Comparison of ENCODE assay signal across 13 cellular contexts in genomic region chr10:132543916-132544743, GRCh38. TPM values are rescaled to one million over a fixed set of nuclear protein-coding genes. Genes with fewer than 3 reads are reported as not detected.
A peak's percentile ranks its signal among the peaks of the same experiment; 100 is the strongest.
DNase-seq lines count a peak whose midpoint lies in the region; ATAC-seq, FAIRE-seq and TF ChIP-seq lines count a peak whose summit lies in the region.
"Had no signal": no experiment of that assay in that cellular context is flagged by ENCODE, and none has a peak within 500 bp of the region (broad histone marks: within the 10 kb centered on the region; RNA-seq: fewer than 3 reads in every experiment).

No MANE protein-coding gene starts in this region.

- TF ChIP-seq EP300 in K562 (IDR thresholded peaks at IDR 0.05; ENCODE audit: low read length), result no peak

- no peaks in the 10 kb centered on the region for H3K9me1 ChIP-seq in K562 (ENCODE audit: control insufficient read depth, insufficient read depth, low read length)

- no peak for TF ChIP-seq POLR2A in K562 (conservative IDR thresholded peaks at IDR 0.05)

- ATAC-seq in HG02973 (IDR thresholded peaks at IDR 0.05; ENCODE audit: unreplicated experiment) (peak; percentile 10), K562 (no peak), natural killer cell (peak; percentile 9 to 30 (median 28)), HG03159 (IDR thresholded peaks at IDR 0.05; ENCODE audit: unreplicated experiment) (no peak), HG03469 (IDR thresholded peaks at IDR 0.05; ENCODE audit: unreplicated experiment) (no peak)
- ATAC-seq: Right ventricle myocardium inferior had no signal

- DNase-seq in K562 (ENCODE audit: extremely low read depth in 1 of 4, low spot score in 3 of 4) (no peak), natural killer cell (no peak), SKM-1 (lab: John Stamatoyannopoulos, UW; ENCODE audit: unreplicated experiment) (no peak), ACHN (no peak)
- DNase-seq: activated CD4-positive, alpha-beta T cell treated with anti-CD3 and anti-CD28 coated beads for 4 hours; COR-L47; IMR-90 had no signal

- peak overlapping the region in 5 of 10 experiments; percentile 7 to 48 (median 22); a peak in 5 of 20 replicates for H3K4me3 ChIP-seq in BLaER1 treated with 17β-estradiol and CSF1 and Interleukin-3, amounts not matched to agents 10 nM and 100 nM
- no peak overlapping the region for H3K4me3 ChIP-seq in K562
- H3K4me3 ChIP-seq: breast epithelium had no signal

- peak overlapping the region in 9 of 11 experiments; percentile 23 to 78 (median 70); a peak in 17 of 22 replicates for H3K9ac ChIP-seq in BLaER1 treated with 17β-estradiol and CSF1 and Interleukin-3, amounts not matched to agents 10 nM and 100 nM
- peak overlapping the region in 1 of 2 experiments; percentile 80; a peak in 2 of 4 replicates for H3K9ac ChIP-seq in K562 (ENCODE audit: insufficient read depth in 1 of 2, low read depth in 2 of 2, low read length in 2 of 2)

- peaks cover 75 to 100% (median 95%) of the 10 kb centered on the region in 10 experiments for H3K4me1 ChIP-seq in BLaER1 treated with 17β-estradiol and CSF1 and Interleukin-3, amounts not matched to agents 10 nM and 100 nM
- peaks cover 7 to 56% of the 10 kb centered on the region in 2 experiments for H3K4me1 ChIP-seq in K562 (replicated peaks in 1 of 2; ENCODE audit: control insufficient read depth in 2 of 2, insufficient read depth in 2 of 2, low read length in 2 of 2)

- H3K27me3 ChIP-seq in BLaER1 treated with 17β-estradiol and CSF1 and Interleukin-3, amounts not matched to agents 10 nM and 100 nM, result peaks cover 0 to 47% (median 0%) of the 10 kb centered on the region in 11 experiments; a peak in 4 of 22 replicates
- no peaks in the 10 kb centered on the region for H3K27me3 ChIP-seq in K562 (ENCODE audit: control insufficient read depth in 2 of 2, insufficient read depth in 2 of 2, low read length in 2 of 2)

- peak overlapping the region; percentile 76 to 99 (median 96) for H3K4me2 ChIP-seq in BLaER1 treated with 17β-estradiol and CSF1 and Interleukin-3, amounts not matched to agents 10 nM and 100 nM
- H3K4me2 ChIP-seq in K562 (ENCODE audit: insufficient read depth, low read length), result peak overlapping the region; percentile 59

- in situ Hi-C loops in K562 (cut with MboI) (no loop called here), ACHN (cut with HindIII; ENCODE audit: low pct_ligation_motif_present, low pct_unique_long_range_greater_than_20kb, low sequenced_read_pairs) (no loop called here)

- BruUV-seq in K562 (replicated peaks; lab: Mats Ljungman, UMichigan), result no TSS peak

- peaks cover 70 to 100% (median 94%) of the 10 kb centered on the region in 11 experiments; a peak in 21 of 22 replicates for H4K20me1 ChIP-seq in BLaER1 treated with 17β-estradiol and CSF1 and Interleukin-3, amounts not matched to agents 10 nM and 100 nM
- no peaks in the 10 kb centered on the region; the same call in 1 of the 2 replicates for H4K20me1 ChIP-seq in K562 (replicated peaks; ENCODE audit: control insufficient read depth, insufficient read depth, low read length)

- no peaks in the 10 kb centered on the region for H3K27me3 Mint-ChIP-seq in natural killer cell (ENCODE audit: low read depth in 2 of 2)

- H3K36me3 ChIP-seq in BLaER1 treated with 17β-estradiol and CSF1 and Interleukin-3, amounts not matched to agents 10 nM and 100 nM, result peaks cover 0 to 35% (median 5%) of the 10 kb centered on the region in 11 experiments; a peak in 8 of 22 replicates
- H3K36me3 ChIP-seq in K562 (ENCODE audit: control insufficient read depth, insufficient read depth, low read length), result no peaks in the 10 kb centered on the region
- H3K36me3 ChIP-seq: breast epithelium had no signal

- no peaks in the 10 kb centered on the region for H3K36me3 Mint-ChIP-seq in natural killer cell

- peak overlapping the region in 1 of 2 donors; percentile 74 for H3K27ac Mint-ChIP-seq in natural killer cell

- no peaks in the 10 kb centered on the region for H3K9me3 Mint-ChIP-seq in natural killer cell

- peak overlapping the region in 7 of 11 experiments; percentile 11 to 94 (median 85); a peak in 12 of 22 replicates for H3K27ac ChIP-seq in BLaER1 treated with 17β-estradiol and CSF1 and Interleukin-3, amounts not matched to agents 10 nM and 100 nM
- no peak overlapping the region for H3K27ac ChIP-seq in K562 (ENCODE audit: extremely low read depth, low read depth, low read length)
- H3K27ac ChIP-seq: breast epithelium had no signal

- 44% methylated on average over 17 of the region's 28 CpGs for WGBS in K562 (ENCODE audit: insufficient coverage, low coverage, missing lambda C conversion rate)

- no peak overlapping the region for H2AFZ ChIP-seq in K562 (ENCODE audit: low read depth, low read length)

- no peak for TF ChIP-seq RAD21 in K562 (CRISPR knock-in tag; conservative IDR thresholded peaks at IDR 0.05 in 1 of 2, IDR thresholded peaks at IDR 0.05 in 1 of 2)

- intact Hi-C loops in K562 (cut with micrococcal nuclease) (no loop called here), natural killer cell (cut with micrococcal nuclease) (no loop called here)

- peaks cover 34 to 48% of the 10 kb centered on the region in 2 donors for H3K4me1 Mint-ChIP-seq in natural killer cell

- peak overlapping the region; percentile 87 for H3K4me3 Mint-ChIP-seq in natural killer cell

- CTCF ChIA-PET in K562 (lab: Yijun Ruan, JAX; ENCODE audit: low intra/inter-chr PET ratio), result no interaction called here

- POLR2A ChIA-PET in K562 (lab: Yijun Ruan, JAX), result interaction anchor here (0.6 kb wide), 1 partner anchor 11 kb away, joined by 3 read pairs; no protein-coding TSS in a partner anchor

- TF ChIP-seq CTCF in K562 (IDR thresholded peaks at IDR 0.05 in 2 of 3, conservative IDR thresholded peaks at IDR 0.05 in 1 of 3; ENCODE audit: insufficient read depth in 2 of 3, low read depth in 1 of 3, low read length in 3 of 3) (no peak), natural killer cell (IDR thresholded peaks at IDR 0.05) (no peak)

- peaks cover 28% of the 10 kb centered on the region; the same call in 2 of the 3 replicates for H3K79me2 ChIP-seq in K562 (ENCODE audit: control insufficient read depth, insufficient read depth, low read length)

- no peaks in the 10 kb centered on the region for H3K9me3 ChIP-seq in BLaER1 treated with 17β-estradiol and CSF1 and Interleukin-3, amounts not matched to agents 10 nM and 100 nM (replicated peaks in 1 of 11)
- H3K9me3 ChIP-seq in K562 (replicated peaks; ENCODE audit: control insufficient read depth, insufficient read depth, low read depth, low read length), result no peaks in the 10 kb centered on the region
- H3K9me3 ChIP-seq: breast epithelium had no signal

- FAIRE-seq in K562 (lab: Jason Lieb, UNC), result no peak

TF ChIP-seq in K562, 482 proteins besides CTCF, POLR2A, EP300 and RAD21:
- TF ChIP-seq RBFOX2 (IDR thresholded peaks at IDR 0.05; ENCODE audit: low read depth, low read length) (0 out of 2 replicates have a peak, but pooled peaks have one; percentile 27), ZFX (CRISPR knock-in tag; IDR thresholded peaks at IDR 0.05) (no peak), JUND (IDR thresholded peaks at IDR 0.05; ENCODE audit: borderline replicate concordance, low read depth, low read length) (no peak), JUND (tag; IDR thresholded peaks at IDR 0.05; ENCODE audit: borderline replicate concordance, low read depth, low read length) (no peak), BCOR (IDR thresholded peaks at IDR 0.05) (no peak), E2F4 (CRISPR knock-in tag; IDR thresholded peaks at IDR 0.05; ENCODE audit: low read depth) (no peak), SMARCC2 (IDR thresholded peaks at IDR 0.05; ENCODE audit: low read depth) (no peak), MNT (conservative IDR thresholded peaks at IDR 0.05) (no peak), SMAD2 (IDR thresholded peaks at IDR 0.05; ENCODE audit: low read depth, low read length) (no peak)

RNA-seq across cellular contexts. Expression of gene INPP5A, which starts 6.5 kb away (rescaled TPM):
- 19.4 and 30.3 TPM in 2 replicates for total RNA-seq in K562 (2011; cell fraction: chromatin; rRNA removed; ENCODE audit: low replicate concordance)
- total RNA-seq in K562 (2011; cell fraction: nucleolus; rRNA removed), result 11.8 and 18.4 TPM in 2 replicates
- total RNA-seq in K562 (2011; cell fraction: nucleoplasm; rRNA removed), result 9.5 and 13.8 TPM in 2 replicates
- 8.8 TPM in 2 replicates for total RNA-seq in K562 (2014; rRNA removed)
- 8.6 and 9.4 TPM in 2 replicates for total RNA-seq in K562 (2014; rRNA removed; fragmentation: Illumina TruSeq; extraction: Trizol)
- total RNA-seq in K562 (2015; rRNA removed; fragmentation: Illumina TruSeq; extraction: Trizol), result 9.0 TPM in 2 replicates
- total RNA-seq in K562 (2021), result 10.1 and 11.6 TPM in 2 replicates
- 7.2 and 8.4 TPM in 2 replicates for polyA plus RNA-seq in K562 (2011; rRNA removed)
- polyA plus RNA-seq in K562 (2011; cell fraction: cytosol; rRNA removed), result 6.2 and 7.7 TPM in 2 replicates
- 8.2 and 10.5 TPM in 2 replicates for polyA plus RNA-seq in K562 (2011; cell fraction: nucleus; rRNA removed)
- polyA plus RNA-seq in K562 (2012), result 8.3 and 11.6 TPM in 2 replicates
- polyA plus RNA-seq in K562 (2014; fragmentation: Illumina TruSeq; extraction: Trizol), result 6.5 and 7.7 TPM in 2 replicates
- polyA plus RNA-seq in K562 (2014; fragmentation: Nextera tagmentation; extraction: Ambion mirVana), result 1 to 10 TPM in 1 of 2 experiments, under 1 TPM in 1; 0.66 to 1.1 TPM
- polyA plus RNA-seq in K562 (2014; rRNA removed), result 6.9 and 7.5 TPM in 2 replicates
- polyA minus RNA-seq in K562 (2011; rRNA and poly(A)+ RNA removed), result 11.0 and 11.2 TPM in 2 replicates
- 7.9 and 8.2 TPM in 2 replicates for polyA minus RNA-seq in K562 (2011; cell fraction: cytosol; rRNA and poly(A)+ RNA removed)
- polyA minus RNA-seq in K562 (2011; cell fraction: nucleus; rRNA and poly(A)+ RNA removed), result 11.3 and 16.6 TPM in 2 replicates
- total RNA-seq in natural killer cell, result 10 to 100 TPM; 12.6 to 38.6 (median 18.6) TPM

Comparison
In these comparisons a context has a peak if more than half of its experiments do, and no peak if none do; other contexts are left out.
1. ATAC-seq: peak in HG02973 (single experiment) and natural killer cell (3 of 3); none in K562 (single experiment), HG03159 (single experiment) and HG03469 (single experiment).